17 cellular contexts compared by ENCODE assay signal in genomic region chr19:18155095-18156087, GRCh38. TPM values are rescaled to one million over a fixed set of nuclear protein-coding genes. Genes with fewer than 3 reads are reported as not detected.
A peak's percentile ranks its signal among the peaks of the same experiment; 100 is the strongest.
DNase-seq lines count a peak whose midpoint lies in the region; ATAC-seq and TF ChIP-seq lines count a peak whose summit lies in the region.
"Had no signal": no experiment of that assay in that cellular context is flagged by ENCODE, and none has a peak within 500 bp of the region (broad histone marks: within the 10 kb centered on the region; RNA-seq: fewer than 3 reads in every experiment).

No MANE protein-coding gene starts in this region.

- DNase-seq in HCT116 (ENCODE audit: low read depth, low spot score) (no peak), hepatocyte (ENCODE audit: low spot score) (peak; percentile 12), AG20443 (ENCODE audit: low spot score) (no peak), mucosa of gallbladder (ENCODE audit: low spot score) (no peak), AG08396 (ENCODE audit: low spot score) (no peak), gastrocnemius medialis (no peak)
- no peak for DNase-seq in activated T-helper 1 cell treated with anti-CD3 and anti-CD28 coated beads, Interleukin-12 subunit alpha, Interleukin-12 subunit beta, Interleukin-2, Interleukin-4 antibody, amounts not matched to agents 30 ng/mL and 10 ng/mL and 1 ng/mL, durations not matched to agents 14 hours and 24 hours and 36 hours (ENCODE audit: low spot score)
- DNase-seq: activated CD4-positive, alpha-beta T cell treated with anti-CD3 and anti-CD28 coated beads, Interleukin-2, amount 50 U/mL, for 48 hours; activated effector memory CD4-positive, alpha-beta T cell treated with Interleukin-2 at 50 U/mL for 16 hours; CD4-positive, alpha-beta memory T cell; cerebellar nuclear complex; KBM-7; NCI-H146; PC-9 had no signal

- peaks cover 3% of the 10 kb centered on the region for H3K27me3 Mint-ChIP-seq in activated T-helper 1 cell treated with anti-CD3 and anti-CD28 coated beads, Interleukin-12 subunit alpha, Interleukin-12 subunit beta, Interleukin-2, Interleukin-4 antibody, amounts not matched to agents 30 ng/mL and 10 ng/mL and 1 ng/mL, durations not matched to agents 14 hours and 24 hours and 36 hours (ENCODE audit: insufficient read depth)
- H3K27me3 Mint-ChIP-seq: CD4-positive, alpha-beta memory T cell had no signal

- H3K9ac ChIP-seq in HCT116 (ENCODE audit: low read length): no peak overlapping the region
- H3K9ac ChIP-seq in skeletal muscle tissue (ENCODE audit: low read depth in 1 of 3, low read length in 3 of 3): peak overlapping the region in 2 of 3 donors; percentile 32 to 87

- 98% methylated on average over 41 of the region's 43 CpGs for WGBS in hepatocyte (ENCODE audit: low lambda C conversion rate, missing lambda C conversion rate)

- TF ChIP-seq CTCF in HCT116 (IDR thresholded peaks at IDR 0.05 in 2 of 3, conservative IDR thresholded peaks at IDR 0.05 in 1 of 3; ENCODE audit: borderline replicate concordance in 1 of 3, insufficient read depth in 1 of 3, low read depth in 2 of 3, low read length in 2 of 3) (no peak), hepatocyte (IDR thresholded peaks at IDR 0.05; ENCODE audit: poor library complexity) (no peak), gastrocnemius medialis (IDR thresholded peaks at IDR 0.05 in 4 of 5, conservative IDR thresholded peaks at IDR 0.05 in 1 of 5) (no peak)

- H3K27ac ChIP-seq in HCT116 (ENCODE audit: low read depth, low read length) (peak overlapping the region; percentile 82; the same call in 1 of the 2 replicates), hepatocyte (no peak overlapping the region), skeletal muscle tissue (ENCODE audit: low read depth, low read length) (peak overlapping the region; percentile 92), gastrocnemius medialis (peak overlapping the region in 2 of 4 donors; percentile 78 to 100)
- H3K27ac ChIP-seq: PC-9 had no signal

- peak overlapping the region; percentile 33 for H3K4me3 Mint-ChIP-seq in activated T-helper 1 cell treated with anti-CD3 and anti-CD28 coated beads, Interleukin-12 subunit alpha, Interleukin-12 subunit beta, Interleukin-2, Interleukin-4 antibody, amounts not matched to agents 30 ng/mL and 10 ng/mL and 1 ng/mL, durations not matched to agents 14 hours and 24 hours and 36 hours

- intact Hi-C loops in HCT116 (cut with micrococcal nuclease) (loop anchor here (10.0 kb wide), 1 partner anchor 151 kb away; the partner anchor contains the start of gene ARRDC2), gastrocnemius medialis (cut with DNase I; ENCODE audit: low total_unique reads) (loop anchor here (10.0 kb wide), 1 partner anchor 151 kb away; the partner anchor contains the start of gene ARRDC2)
- intact Hi-C loops in activated T-helper 1 cell treated with anti-CD3 and anti-CD28 coated beads, Interleukin-12 subunit alpha, Interleukin-12 subunit beta, Interleukin-2, Interleukin-4 antibody, amounts not matched to agents 30 ng/mL and 10 ng/mL and 1 ng/mL, durations not matched to agents 14 hours and 24 hours and 36 hours (cut with micrococcal nuclease): loop anchor here (10.0 kb wide), 1 partner anchor 211 kb away; no protein-coding TSS in a partner anchor

- H3K36me3 ChIP-seq in HCT116 (ENCODE audit: control insufficient read depth in 1 of 2, insufficient read depth in 2 of 2, low read length in 2 of 2) (peaks cover 0 to 11% of the 10 kb centered on the region in 2 experiments; a peak in 1 of 4 replicates), hepatocyte (replicated peaks; ENCODE audit: insufficient read depth, low read depth) (no peaks in the 10 kb centered on the region), skeletal muscle tissue (ENCODE audit: control insufficient read depth in 3 of 3, insufficient read depth in 3 of 3, low read length in 3 of 3) (peaks cover 0 to 9% (median 9%) of the 10 kb centered on the region in 3 donors), gastrocnemius medialis (no peaks in the 10 kb centered on the region)

- H3K4me2 ChIP-seq in HCT116 (ENCODE audit: low read length) (no peak overlapping the region; the same call in 1 of the 2 replicates), hepatocyte (peak overlapping the region; percentile 3)

- POLR2A ChIA-PET in HCT116 (lab: Charles Lee): no interaction called here

- H4K20me1 ChIP-seq in HCT116 (ENCODE audit: insufficient read depth) (no peaks in the 10 kb centered on the region), hepatocyte (ENCODE audit: insufficient read depth, poor library complexity, severe bottlenecking) (no peaks in the 10 kb centered on the region)

- H3K4me1 Mint-ChIP-seq in activated T-helper 1 cell treated with anti-CD3 and anti-CD28 coated beads, Interleukin-12 subunit alpha, Interleukin-12 subunit beta, Interleukin-2, Interleukin-4 antibody, amounts not matched to agents 30 ng/mL and 10 ng/mL and 1 ng/mL, durations not matched to agents 14 hours and 24 hours and 36 hours (ENCODE audit: low read depth): peaks cover 25% of the 10 kb centered on the region

- H3K79me2 ChIP-seq in HCT116 (ENCODE audit: insufficient read depth, low read length) (peaks cover 38% of the 10 kb centered on the region), hepatocyte (peaks cover 44% of the 10 kb centered on the region)

- in situ Hi-C loops in gastrocnemius medialis (cut with MboI; ENCODE audit: low sequenced_read_pairs in 4 of 4): no loop called here

- H2AFZ ChIP-seq in HCT116 (ENCODE audit: low read depth, low read length, poor library complexity, severe bottlenecking): no peak overlapping the region
- H2AFZ ChIP-seq in hepatocyte: no peak overlapping the region
- H2AFZ ChIP-seq: PC-9 had no signal

- no peak overlapping the region for H3K27ac Mint-ChIP-seq in activated T-helper 1 cell treated with anti-CD3 and anti-CD28 coated beads, Interleukin-12 subunit alpha, Interleukin-12 subunit beta, Interleukin-2, Interleukin-4 antibody, amounts not matched to agents 30 ng/mL and 10 ng/mL and 1 ng/mL, durations not matched to agents 14 hours and 24 hours and 36 hours

- H3K9me2 ChIP-seq in HCT116 (ENCODE audit: insufficient read depth) (no peaks in the 10 kb centered on the region), hepatocyte (replicated peaks; ENCODE audit: insufficient read depth) (no peaks in the 10 kb centered on the region)

- TF ChIP-seq RAD21 in HCT116 (IDR thresholded peaks at IDR 0.05; ENCODE audit: low read depth): no peak

- H3K4me1 ChIP-seq in HCT116 (ENCODE audit: control insufficient read depth in 1 of 2, insufficient read depth in 2 of 2, low read length in 2 of 2) (peaks cover 44 to 54% of the 10 kb centered on the region in 2 experiments), hepatocyte (ENCODE audit: insufficient read depth) (peaks cover 22% of the 10 kb centered on the region), skeletal muscle tissue (ENCODE audit: control insufficient read depth in 3 of 3, insufficient read depth in 3 of 3, low read length in 3 of 3) (peaks cover 59 to 71% (median 62%) of the 10 kb centered on the region in 3 donors), gastrocnemius medialis (peaks cover 37 to 50% of the 10 kb centered on the region in 2 donors)

- no peaks in the 10 kb centered on the region for H3K9me3 ChIP-seq in HCT116 (ENCODE audit: control insufficient read depth in 1 of 2, insufficient read depth in 1 of 2, low read depth in 1 of 2, low read length in 2 of 2)
- no peaks in the 10 kb centered on the region for H3K9me3 ChIP-seq in hepatocyte (ENCODE audit: low read depth)
- H3K9me3 ChIP-seq in skeletal muscle tissue (ENCODE audit: control insufficient read depth in 3 of 3, low read length in 3 of 3): no peaks in the 10 kb centered on the region
- no peaks in the 10 kb centered on the region for H3K9me3 ChIP-seq in gastrocnemius medialis

- H3K27me3 ChIP-seq in HCT116 (ENCODE audit: insufficient read depth, low read length) (no peaks in the 10 kb centered on the region), hepatocyte (no peaks in the 10 kb centered on the region), skeletal muscle tissue (ENCODE audit: control insufficient read depth in 3 of 3, insufficient read depth in 3 of 3, low read length in 3 of 3) (no peaks in the 10 kb centered on the region), gastrocnemius medialis (no peaks in the 10 kb centered on the region)

- no peaks in the 10 kb centered on the region for H3K9me3 Mint-ChIP-seq in activated T-helper 1 cell treated with anti-CD3 and anti-CD28 coated beads, Interleukin-12 subunit alpha, Interleukin-12 subunit beta, Interleukin-2, Interleukin-4 antibody, amounts not matched to agents 30 ng/mL and 10 ng/mL and 1 ng/mL, durations not matched to agents 14 hours and 24 hours and 36 hours
- H3K9me3 Mint-ChIP-seq: T-helper 1 cell treated with Interleukin-12 subunit alpha and Interleukin-12 subunit beta and Interleukin-4 antibody, amounts not matched to agents 30 μg/mL and 1 μg/mL, for 36 hours had no signal

- no peak overlapping the region for H3K4me3 ChIP-seq in HCT116 (replicated peaks in 1 of 2; ENCODE audit: low read depth in 1 of 2, low read length in 2 of 2)
- no peak overlapping the region for H3K4me3 ChIP-seq in hepatocyte
- H3K4me3 ChIP-seq in skeletal muscle tissue (ENCODE audit: low read length in 3 of 3): no peak overlapping the region
- no peak overlapping the region for H3K4me3 ChIP-seq in gastrocnemius medialis
- H3K4me3 ChIP-seq: lung had no signal

- no TSS peak for BruUV-seq in HCT116 (replicated peaks; lab: Mats Ljungman, UMichigan)

- TF ChIP-seq POLR2A in HCT116 (IDR thresholded peaks at IDR 0.05; ENCODE audit: borderline replicate concordance, extremely low read depth, insufficient read depth, insufficient read length) (no peak), gastrocnemius medialis (IDR thresholded peaks at IDR 0.05) (no peak)

- ATAC-seq in HCT116 (no peak), gastrocnemius medialis (no peak)

- CTCF ChIA-PET in HCT116 (lab: Charles Lee): interaction anchor here (1.6 kb wide), 1 partner anchor 43 kb away, joined by 4 read pairs; no protein-coding TSS in a partner anchor

- H3K36me3 Mint-ChIP-seq in activated T-helper 1 cell treated with anti-CD3 and anti-CD28 coated beads, Interleukin-12 subunit alpha, Interleukin-12 subunit beta, Interleukin-2, Interleukin-4 antibody, amounts not matched to agents 30 ng/mL and 10 ng/mL and 1 ng/mL, durations not matched to agents 14 hours and 24 hours and 36 hours (ENCODE audit: low read depth): peaks cover 3% of the 10 kb centered on the region

- RAD21 ChIA-PET in HCT116 (lab: Charles Lee; ENCODE audit: low non-redundant PET in 1 of 2, low total read pairs in 2 of 2, uncharacterized antibody in 2 of 2, unreplicated experiment in 2 of 2): no interaction called here

RNA-seq across cellular contexts. Expression of gene PIK3R2, which starts 2.4 kb away (rescaled TPM):
- total RNA-seq in HCT116 (2021; ENCODE audit: unreplicated experiment) (53.4 TPM), hepatocyte (29.9 and 38.7 TPM in 2 replicates), skeletal muscle tissue (11.5 TPM), mucosa of gallbladder (74.2 TPM), gastrocnemius medialis (10 to 100 TPM in 1 of 4 donors, 1 to 10 TPM in 3; 5.6 to 11.9 (median 6.0) TPM)
- 21.2 and 32.2 TPM in 2 replicates for polyA plus RNA-seq in HCT116 (2012)
- total RNA-seq in activated T-helper 1 cell treated with anti-CD3 and anti-CD28 coated beads, Interleukin-12 subunit alpha, Interleukin-12 subunit beta, Interleukin-2, Interleukin-4 antibody, amounts not matched to agents 30 ng/mL and 10 ng/mL and 1 ng/mL, durations not matched to agents 14 hours and 24 hours and 36 hours: 14.7 and 15.6 TPM in 2 replicates
- 49.5 and 52.2 TPM in 2 replicates for polyA plus RNA-seq in hepatocyte

RNA-seq across cellular contexts. Expression of gene IFI30, which starts 18.2 kb away (rescaled TPM):
- total RNA-seq in HCT116 (2021; ENCODE audit: unreplicated experiment) (64.6 TPM), hepatocyte (95.7 and 133 TPM in 2 replicates), skeletal muscle tissue (3.7 TPM), mucosa of gallbladder (44.7 TPM), gastrocnemius medialis (10 to 100 TPM in 2 of 4 donors, 1 to 10 TPM in 2; 3.5 to 20.4 (median 14.0) TPM)
- polyA plus RNA-seq in HCT116 (2012): 62.9 and 82.1 TPM in 2 replicates
- 45.3 and 49.9 TPM in 2 replicates for total RNA-seq in activated T-helper 1 cell treated with anti-CD3 and anti-CD28 coated beads, Interleukin-12 subunit alpha, Interleukin-12 subunit beta, Interleukin-2, Interleukin-4 antibody, amounts not matched to agents 30 ng/mL and 10 ng/mL and 1 ng/mL, durations not matched to agents 14 hours and 24 hours and 36 hours
- polyA plus RNA-seq in hepatocyte: 129 and 170 TPM in 2 replicates

RNA-seq across cellular contexts. Expression of gene MPV17L2, which starts 37.6 kb away (rescaled TPM):
- 18.7 TPM for total RNA-seq in HCT116 (2021; ENCODE audit: unreplicated experiment)
- 19.2 and 19.3 TPM in 2 replicates for polyA plus RNA-seq in HCT116 (2012)
- total RNA-seq in activated T-helper 1 cell treated with anti-CD3 and anti-CD28 coated beads, Interleukin-12 subunit alpha, Interleukin-12 subunit beta, Interleukin-2, Interleukin-4 antibody, amounts not matched to agents 30 ng/mL and 10 ng/mL and 1 ng/mL, durations not matched to agents 14 hours and 24 hours and 36 hours: 19.2 and 23.3 TPM in 2 replicates
- total RNA-seq in hepatocyte: 31.8 and 36.9 TPM in 2 replicates
- 22.4 and 26.0 TPM in 2 replicates for polyA plus RNA-seq in hepatocyte
- total RNA-seq in skeletal muscle tissue: 4.2 TPM
- total RNA-seq in mucosa of gallbladder: 9.3 TPM
- total RNA-seq in gastrocnemius medialis: 10 to 100 TPM; 18.1 to 38.9 (median 33.0) TPM

RNA-seq across cellular contexts. Expression of gene RAB3A, which starts 48.5 kb away (rescaled TPM):
- total RNA-seq in HCT116 (2021; ENCODE audit: unreplicated experiment): 10.6 TPM
- 18.2 and 22.6 TPM in 2 replicates for polyA plus RNA-seq in HCT116 (2012)
- 7.2 and 11.0 TPM in 2 replicates for total RNA-seq in activated T-helper 1 cell treated with anti-CD3 and anti-CD28 coated beads, Interleukin-12 subunit alpha, Interleukin-12 subunit beta, Interleukin-2, Interleukin-4 antibody, amounts not matched to agents 30 ng/mL and 10 ng/mL and 1 ng/mL, durations not matched to agents 14 hours and 24 hours and 36 hours
- 0.60 and 2.2 TPM in 2 replicates for total RNA-seq in hepatocyte
- polyA plus RNA-seq in hepatocyte: 2.6 and 3.0 TPM in 2 replicates
- 0.52 TPM for total RNA-seq in skeletal muscle tissue
- 5.5 TPM for total RNA-seq in mucosa of gallbladder
- 1 to 10 TPM in 1 of 4 donors, under 1 TPM in 1, not detected in 2; 0.51 to 2.3 TPM for total RNA-seq in gastrocnemius medialis

RNA-seq across cellular contexts. Expression of gene MAST3, which starts 57.8 kb away (rescaled TPM):
- 14.2 TPM for total RNA-seq in HCT116 (2021; ENCODE audit: unreplicated experiment)
- polyA plus RNA-seq in HCT116 (2012): 7.0 and 7.2 TPM in 2 replicates
- 16.5 and 17.6 TPM in 2 replicates for total RNA-seq in activated T-helper 1 cell treated with anti-CD3 and anti-CD28 coated beads, Interleukin-12 subunit alpha, Interleukin-12 subunit beta, Interleukin-2, Interleukin-4 antibody, amounts not matched to agents 30 ng/mL and 10 ng/mL and 1 ng/mL, durations not matched to agents 14 hours and 24 hours and 36 hours
- total RNA-seq in hepatocyte: 5.5 and 9.7 TPM in 2 replicates
- 10.3 and 11.1 TPM in 2 replicates for polyA plus RNA-seq in hepatocyte
- total RNA-seq in skeletal muscle tissue: 3.7 TPM
- 24.5 TPM for total RNA-seq in mucosa of gallbladder
- 1 to 10 TPM in 3 of 4 donors, under 1 TPM in 1; 0.66 to 2.8 (median 1.6) TPM for total RNA-seq in gastrocnemius medialis
